In genomic region chr3:13840456-13840855, GRCh38 we compare ENCODE assay signal across 1 cellular context.
TF ChIP-seq lines count a peak whose summit lies in the region.

No MANE protein-coding gene starts in this region.

TF ChIP-seq in HEK293, 187 proteins besides CTCF, POLR2A, EP300 and RAD21 (continued from another document):
- TF ChIP-seq ZNF518A (tag by site-specific recombination; conservative IDR thresholded peaks at IDR 0.05; ENCODE audit: low read depth) (no peak), WT1 (tag by site-specific recombination; IDR thresholded peaks at IDR 0.05) (no peak), YY2 (tag by site-specific recombination; IDR thresholded peaks at IDR 0.05) (no peak), ZNF23 (tag by site-specific recombination; IDR thresholded peaks at IDR 0.05; ENCODE audit: borderline replicate concordance) (no peak), ZNF146 (tag by site-specific recombination; IDR thresholded peaks at IDR 0.05) (no peak)
TF ChIP-seq in HEK293: peak in this region for 2.
